19 cellular contexts compared by ENCODE assay signal in the genomic region with DNA sequence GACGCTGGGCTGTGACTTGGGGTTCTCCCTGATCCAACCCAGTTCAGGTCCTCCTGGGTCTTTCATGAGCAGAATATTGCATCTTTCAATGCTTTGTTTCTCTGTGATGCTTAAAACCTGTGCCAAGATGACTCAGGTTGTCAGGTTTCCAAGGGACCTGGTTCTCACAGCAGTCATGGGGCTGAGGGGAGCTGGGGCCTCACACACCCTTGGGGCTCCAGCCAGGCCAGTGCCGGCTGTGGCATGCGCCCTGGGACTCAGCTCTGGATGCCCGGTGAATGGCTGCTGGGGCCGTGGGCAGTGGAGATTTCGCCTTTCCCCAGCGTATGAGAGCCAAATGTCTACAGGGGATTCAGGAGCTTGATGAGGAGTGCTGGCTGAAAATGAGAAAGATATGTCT. TPM values are rescaled to one million over a fixed set of nuclear protein-coding genes. Genes with fewer than 3 reads are reported as not detected.
"Had no signal": no experiment of that assay in that cellular context is flagged by ENCODE, and none has a peak within 500 bp of the region (broad histone marks: within the 10 kb centered on the region; RNA-seq: fewer than 3 reads in every experiment).

No MANE protein-coding gene starts in this region.

- H3K79me2 ChIP-seq: hepatocyte had no signal

- ATAC-seq: gastroesophageal sphincter, lower lobe of right lung, psoas muscle, right lobe of liver, upper lobe of right lung had no signal

- H3K4me2 ChIP-seq: hepatocyte, smooth muscle cell had no signal

- H3K4me1 Mint-ChIP-seq: activated B cell treated with CpG ODN at 0.5 μM for 24 hours had no signal

- H3K27me3 ChIP-seq: gastroesophageal sphincter, hepatocyte, right lobe of liver, upper lobe of right lung had no signal

- H3K27ac ChIP-seq: dorsolateral prefrontal cortex, gastroesophageal sphincter, hepatocyte, lower lobe of right lung, psoas muscle, right lobe of liver, upper lobe of right lung had no signal

- H3K9me3 Mint-ChIP-seq: activated B cell treated with CpG ODN at 0.5 μM for 24 hours; activated T-helper 1 cell treated with anti-CD3 and anti-CD28 coated beads, Interleukin-12 subunit alpha, Interleukin-12 subunit beta, Interleukin-2, Interleukin-4 antibody, amounts not matched to agents 30 ng/mL and 10 ng/mL and 1 ng/mL, durations not matched to agents 14 hours and 24 hours and 36 hours; mesothelial cell of epicardium; neural crest cell; stimulated activated naive CD8-positive, alpha-beta T cell treated with anti-CD3 and anti-CD28 coated beads, Interleukin-15, Interleukin-2, amounts not matched to agents 100 ng/mL and 50 ng/mL, for 24 hours had no signal

- H3K27me3 Mint-ChIP-seq: activated CD4-positive, alpha-beta T cell treated with anti-CD3 and anti-CD28 coated beads, Interleukin-2, amount 10 ng/mL, durations not matched to agents 24 days and 14 days; stimulated activated naive CD8-positive, alpha-beta T cell treated with anti-CD3 and anti-CD28 coated beads, Interleukin-15, Interleukin-2, amounts not matched to agents 100 ng/mL and 50 ng/mL, for 24 hours had no signal

- H2AFZ ChIP-seq: hepatocyte had no signal

- H3K4me3 ChIP-seq: dorsolateral prefrontal cortex, gastroesophageal sphincter, hepatocyte, lower lobe of right lung, psoas muscle, right lobe of liver, smooth muscle cell, upper lobe of right lung had no signal

- H3K4me1 ChIP-seq: lower lobe of right lung, psoas muscle, upper lobe of right lung had no signal

- H3K36me3 Mint-ChIP-seq: mesothelial cell of epicardium had no signal

- H3K36me3 ChIP-seq: gastroesophageal sphincter, lower lobe of right lung, right lobe of liver, upper lobe of right lung had no signal

- H3K9me3 ChIP-seq: gastroesophageal sphincter, lower lobe of right lung, psoas muscle, right lobe of liver, upper lobe of right lung had no signal

- H3K27ac Mint-ChIP-seq: activated B cell treated with CpG ODN at 0.5 μM for 24 hours; activated CD4-positive, alpha-beta T cell treated with anti-CD3 and anti-CD28 coated beads, Interleukin-2, amount 10 ng/mL, durations not matched to agents 24 days and 14 days; activated T-helper 1 cell treated with anti-CD3 and anti-CD28 coated beads, Interleukin-12 subunit alpha, Interleukin-12 subunit beta, Interleukin-2, Interleukin-4 antibody, amounts not matched to agents 30 ng/mL and 10 ng/mL and 1 ng/mL, durations not matched to agents 14 hours and 24 hours and 36 hours; stimulated activated naive CD8-positive, alpha-beta T cell treated with anti-CD3 and anti-CD28 coated beads, Interleukin-15, Interleukin-2, amounts not matched to agents 100 ng/mL and 50 ng/mL, for 24 hours had no signal

- DNase-seq: activated B cell treated with CpG ODN at 0.5 μM for 24 hours; activated CD4-positive, alpha-beta T cell treated with anti-CD3 and anti-CD28 coated beads, Interleukin-2, amount 10 ng/mL, durations not matched to agents 24 days and 14 days; activated CD8-positive, alpha-beta memory T cell treated with anti-CD3 and anti-CD28 coated beads, Interleukin-2, amount 50 U/mL, for 48 hours; anterior cingulate cortex; dorsolateral prefrontal cortex; lower lobe of right lung; psoas muscle; right lobe of liver; upper lobe of right lung had no signal

- H3K4me3 Mint-ChIP-seq: activated B cell treated with CpG ODN at 0.5 μM for 24 hours; activated CD4-positive, alpha-beta T cell treated with anti-CD3 and anti-CD28 coated beads, Interleukin-2, amount 10 ng/mL, durations not matched to agents 24 days and 14 days; activated T-helper 1 cell treated with anti-CD3 and anti-CD28 coated beads, Interleukin-12 subunit alpha, Interleukin-12 subunit beta, Interleukin-2, Interleukin-4 antibody, amounts not matched to agents 30 ng/mL and 10 ng/mL and 1 ng/mL, durations not matched to agents 14 hours and 24 hours and 36 hours; mesothelial cell of epicardium; neural crest cell; stimulated activated naive CD8-positive, alpha-beta T cell treated with anti-CD3 and anti-CD28 coated beads, Interleukin-15, Interleukin-2, amounts not matched to agents 100 ng/mL and 50 ng/mL, for 24 hours had no signal

RNA-seq across cellular contexts. Expression of a gene that starts 29.6 kb away (rescaled TPM):
- total RNA-seq: activated B cell treated with CpG ODN at 0.5 μM for 24 hours; neural crest cell; osteocyte; psoas muscle; T-helper 2 cell treated with Interferon-gamma antibody and Interleukin-4, amounts not matched to agents 100 ng/mL and 5 ng/mL, for 36 hours; temporal lobe had no signal
- polyA plus RNA-seq: smooth muscle cell had no signal
